19 cellular contexts compared by ENCODE assay signal in genomic region chr22:39208013-39208680, GRCh38. TPM values are rescaled to one million over a fixed set of nuclear protein-coding genes. Genes with fewer than 3 reads are reported as not detected.
DNase-seq lines count a peak whose midpoint lies in the region; FAIRE-seq and TF ChIP-seq lines count a peak whose summit lies in the region.
"Had no signal": no experiment of that assay in that cellular context is flagged by ENCODE, and none has a peak within 500 bp of the region (broad histone marks: within the 10 kb centered on the region; RNA-seq: fewer than 3 reads in every experiment).

No MANE protein-coding gene starts in this region.

- intact Hi-C loops in posterior vena cava (cut with DNase I) (no loop called here), esophagus squamous epithelium (cut with DNase I) (no loop called here)

- H3K27ac Mint-ChIP-seq in T-helper 2 cell treated with Interferon-gamma antibody and Interleukin-4, amounts not matched to agents 5 μg/mL and 100 μg/mL, for 36 hours, result peak overlapping the region; percentile 21
- H3K27ac Mint-ChIP-seq: type B pancreatic cell had no signal

- FAIRE-seq in HTR-8/SVneo (lab: Jason Lieb, UNC), result peak; percentile 33

- H3K4me1 Mint-ChIP-seq in T-helper 2 cell treated with Interferon-gamma antibody and Interleukin-4, amounts not matched to agents 5 μg/mL and 100 μg/mL, for 36 hours (ENCODE audit: low read depth), result peaks cover 7% of the 10 kb centered on the region

- no peak overlapping the region for H3K4me3 Mint-ChIP-seq in T-helper 2 cell treated with Interferon-gamma antibody and Interleukin-4, amounts not matched to agents 5 μg/mL and 100 μg/mL, for 36 hours
- H3K4me3 Mint-ChIP-seq: nephron, type B pancreatic cell had no signal

- H3K4me3 ChIP-seq in esophagus squamous epithelium, result no peak overlapping the region
- H3K4me3 ChIP-seq: lung had no signal

- no peak for DNase-seq in T-helper 2 cell treated with Interferon-gamma antibody and Interleukin-4, amounts not matched to agents 5 μg/mL and 100 μg/mL, for 36 hours (ENCODE audit: low spot score)
- DNase-seq in T-helper 2 cell (no peak), HTR-8/SVneo (ENCODE audit: insufficient read length, low spot score) (no peak), iPS-NIHi7 (ENCODE audit: extremely low spot score) (peak; percentile 3), posterior vena cava (ENCODE audit: low spot score) (peak; percentile 48), NCI-H526 (lab: John Stamatoyannopoulos, UW) (no peak), esophagus squamous epithelium (lab: John Stamatoyannopoulos, UW) (no peak), SIG-M5 treated with dmso at 0.1 percent for 504 hours (lab: John Stamatoyannopoulos, UW; ENCODE audit: unreplicated experiment) (no peak)
- DNase-seq: 8988T; activated CD8-positive, alpha-beta memory T cell treated with anti-CD3 and anti-CD28 coated beads, Interleukin-2, amount 50 U/mL, for 4 hours; activated naive CD4-positive, alpha-beta T cell treated with Interleukin-2 at 50 U/mL for 16 hours; dermis blood vessel endothelial cell; NCI-H187; NCI-H446 treated with DMSO at 0.1 percent for 48 hours; stimulated activated naive CD4-positive, alpha-beta T cell had no signal

- WGBS in esophagus squamous epithelium, 2 donors, result 92 to 95% methylated on average over 7 to 9 of the region's 11 CpGs

- no peak overlapping the region for H3K27ac ChIP-seq in esophagus squamous epithelium
- H3K27ac ChIP-seq: C4-2B had no signal

- H3K36me3 Mint-ChIP-seq in T-helper 2 cell treated with Interferon-gamma antibody and Interleukin-4, amounts not matched to agents 5 μg/mL and 100 μg/mL, for 36 hours (ENCODE audit: low read depth), result no peaks in the 10 kb centered on the region
- H3K36me3 Mint-ChIP-seq: type B pancreatic cell had no signal

- no peak for TF ChIP-seq CTCF in esophagus squamous epithelium (IDR thresholded peaks at IDR 0.05)

- H3K27me3 ChIP-seq in esophagus squamous epithelium, result peaks cover 0 to 3% (median 0%) of the 10 kb centered on the region in 4 donors

- H3K36me3 ChIP-seq in esophagus squamous epithelium, result no peaks in the 10 kb centered on the region

- no peaks in the 10 kb centered on the region for H3K9me3 Mint-ChIP-seq in T-helper 2 cell treated with Interferon-gamma antibody and Interleukin-4, amounts not matched to agents 5 μg/mL and 100 μg/mL, for 36 hours
- H3K9me3 Mint-ChIP-seq: nephron, type B pancreatic cell had no signal

- H3K4me1 ChIP-seq in esophagus squamous epithelium, result peaks cover 9 to 35% (median 10%) of the 10 kb centered on the region in 3 donors

- peaks cover 13% of the 10 kb centered on the region for H3K27me3 Mint-ChIP-seq in T-helper 2 cell treated with Interferon-gamma antibody and Interleukin-4, amounts not matched to agents 5 μg/mL and 100 μg/mL, for 36 hours (ENCODE audit: low read depth)
- H3K27me3 Mint-ChIP-seq: type B pancreatic cell had no signal

- no peaks in the 10 kb centered on the region for H3K9me3 ChIP-seq in esophagus squamous epithelium

- no peak for TF ChIP-seq POLR2A in esophagus squamous epithelium (IDR thresholded peaks at IDR 0.05)

RNA-seq across cellular contexts. Expression of gene PDGFB, which starts 36.6 kb away (rescaled TPM):
- total RNA-seq in posterior vena cava (1 to 10 TPM; 7.5 to 8.1 TPM), esophagus squamous epithelium (1 to 10 TPM; 1.2 to 6.3 (median 3.7) TPM)

RNA-seq across cellular contexts. Expression of gene CBX7, which starts 55.7 kb away (rescaled TPM):
- total RNA-seq in posterior vena cava (10 to 100 TPM; 50.2 to 55.8 TPM), esophagus squamous epithelium (10 to 100 TPM in 3 of 4 donors, 1 to 10 TPM in 1; 4.7 to 56.1 (median 19.5) TPM)

Comparison
In these comparisons a context has a peak if more than half of its experiments do, and no peak if none do; other contexts are left out.
1. DNase-seq: peak in iPS-NIHi7 (single experiment) and posterior vena cava (single experiment); none in T-helper 2 cell treated with Interferon-gamma antibody and Interleukin-4, amounts not matched to agents 5 μg/mL and 100 μg/mL, for 36 hours (single experiment), T-helper 2 cell (0 of 5), HTR-8/SVneo (single experiment), NCI-H526 (0 of 2), esophagus squamous epithelium (single experiment) and SIG-M5 treated with dmso at 0.1 percent for 504 hours (single experiment).